ENCODE assay signal across 20 cellular contexts in genomic region chr19:3194063-3194702, GRCh38. TPM values are rescaled to one million over a fixed set of nuclear protein-coding genes. Genes with fewer than 3 reads are reported as not detected.
"Had no signal": no experiment of that assay in that cellular context is flagged by ENCODE, and none has a peak within 500 bp of the region (broad histone marks: within the 10 kb centered on the region; RNA-seq: fewer than 3 reads in every experiment).

No MANE protein-coding gene starts in this region.

- ATAC-seq: activated T-cell treated with anti-CD3 and anti-CD28 coated beads, Interleukin-2, amount 50 U/mL, for 72 hours; gastroesophageal sphincter; natural killer cell treated with Interleukin-12 subunit alpha and Interleukin-12 subunit beta and Interleukin-15 and Interleukin-18, amount 100 ng/mL, for 72 hours; psoas muscle; sciatic nerve had no signal

- H3K4me3 Mint-ChIP-seq: activated CD4-positive, alpha-beta memory T cell treated with anti-CD3 and anti-CD28 coated beads, Interleukin-2, amount 10 ng/mL, durations not matched to agents 7 days and 5 days; activated T-cell treated with anti-CD3 and anti-CD28 coated beads, Interleukin-2, amount 50 U/mL, for 72 hours; natural killer cell treated with Interleukin-12 subunit alpha and Interleukin-12 subunit beta and Interleukin-15 and Interleukin-18, amount 100 ng/mL, for 72 hours; stimulated activated naive B cell treated with anti-CD40 and anti-IgM and Interleukin-4, amounts not matched to agents 10 μg/mL and 1 μg/mL and 100 μg/mL, for 72 hours had no signal

- H3K4me1 ChIP-seq: gastroesophageal sphincter, psoas muscle had no signal

- H3K27me3 ChIP-seq: colonic mucosa, gastroesophageal sphincter, spleen, transverse colon had no signal

- H3K27ac Mint-ChIP-seq: activated CD4-positive, alpha-beta memory T cell treated with anti-CD3 and anti-CD28 coated beads, Interleukin-2, amount 10 ng/mL, durations not matched to agents 7 days and 5 days; activated T-cell treated with anti-CD3 and anti-CD28 coated beads, Interleukin-2, amount 50 U/mL, for 72 hours; natural killer cell treated with Interleukin-12 subunit alpha and Interleukin-12 subunit beta and Interleukin-15 and Interleukin-18, amount 100 ng/mL, for 72 hours had no signal

- H3K27ac ChIP-seq: colonic mucosa, gastroesophageal sphincter, left ventricle myocardium inferior, psoas muscle, spleen, transverse colon, VCaP had no signal

- H3K27me3 Mint-ChIP-seq: activated CD4-positive, alpha-beta memory T cell treated with anti-CD3 and anti-CD28 coated beads, Interleukin-2, amount 10 ng/mL, durations not matched to agents 7 days and 5 days; natural killer cell treated with Interleukin-12 subunit alpha and Interleukin-12 subunit beta and Interleukin-15 and Interleukin-18, amount 100 ng/mL, for 72 hours; stimulated activated naive B cell treated with anti-CD40 and anti-IgM and Interleukin-4, amounts not matched to agents 10 μg/mL and 1 μg/mL and 100 μg/mL, for 72 hours had no signal

- DNase-seq: activated CD4-positive, alpha-beta memory T cell treated with anti-CD3 and anti-CD28 coated beads, Interleukin-2, amount 10 ng/mL, durations not matched to agents 7 days and 5 days; activated naive CD4-positive, alpha-beta T cell; activated T-cell treated with anti-CD3 and anti-CD28 coated beads, Interleukin-2, amount 50 U/mL, for 72 hours; colonic mucosa; effector CD8-positive, alpha-beta T cell; left ventricle myocardium inferior; mesenchymal stem cell; psoas muscle; stimulated activated CD4-positive, alpha-beta T cell treated with anti-CD3 and anti-CD28 coated beads, Interleukin-1b, Interleukin-23, amount 100 ng/mL, for 48 hours; stimulated activated naive B cell treated with anti-CD40 and anti-IgM and Interleukin-4, amounts not matched to agents 10 μg/mL and 1 μg/mL and 100 μg/mL, for 72 hours; transverse colon had no signal

- H3K36me3 Mint-ChIP-seq: natural killer cell treated with Interleukin-12 subunit alpha and Interleukin-12 subunit beta and Interleukin-15 and Interleukin-18, amount 100 ng/mL, for 72 hours had no signal

- H3K9me3 Mint-ChIP-seq: activated CD4-positive, alpha-beta memory T cell treated with anti-CD3 and anti-CD28 coated beads, Interleukin-2, amount 10 ng/mL, durations not matched to agents 7 days and 5 days; activated T-cell treated with anti-CD3 and anti-CD28 coated beads, Interleukin-2, amount 50 U/mL, for 72 hours; natural killer cell treated with Interleukin-12 subunit alpha and Interleukin-12 subunit beta and Interleukin-15 and Interleukin-18, amount 100 ng/mL, for 72 hours; stimulated activated naive B cell treated with anti-CD40 and anti-IgM and Interleukin-4, amounts not matched to agents 10 μg/mL and 1 μg/mL and 100 μg/mL, for 72 hours had no signal

- H3K9me3 ChIP-seq: colonic mucosa, gastroesophageal sphincter, left ventricle myocardium inferior, psoas muscle, spleen, transverse colon had no signal

- H3K4me3 ChIP-seq: colonic mucosa, gastroesophageal sphincter, left ventricle myocardium inferior, psoas muscle, spleen, transverse colon had no signal

- H3K36me3 ChIP-seq: colonic mucosa had no signal

RNA-seq across cellular contexts. Expression of gene S1PR4, which starts 15.6 kb away (rescaled TPM):
- total RNA-seq: fibroblast of lung had no signal

RNA-seq across cellular contexts. Expression of gene CELF5, which starts 30.3 kb away (rescaled TPM):
- total RNA-seq: cardiac septum, gastroesophageal sphincter, left ventricle myocardium inferior, omental fat pad, psoas muscle, subcutaneous adipose tissue had no signal

RNA-seq across cellular contexts. Expression of gene GNA15, which starts 58.4 kb away (rescaled TPM):
- total RNA-seq: fibroblast of lung had no signal
